Comparison of ENCODE assay signal across 9 cellular contexts in the genomic region with DNA sequence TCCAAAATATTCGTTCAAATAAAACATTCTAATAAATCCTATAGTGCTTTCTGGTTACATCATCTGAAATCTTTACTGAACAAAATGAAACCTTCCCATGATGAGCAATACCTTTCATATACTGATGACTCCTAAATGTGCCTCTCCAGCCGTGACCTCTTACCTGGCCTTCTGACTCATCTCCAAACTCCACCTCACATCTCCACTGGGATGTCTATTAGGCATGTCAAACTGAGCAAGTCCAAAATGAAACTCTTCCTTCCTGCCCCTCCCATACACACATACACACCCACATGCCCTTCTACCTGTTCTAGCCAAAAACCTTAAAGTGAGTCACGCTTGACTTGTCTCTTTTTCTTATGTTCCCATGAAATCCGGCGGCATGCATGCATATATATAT. TPM values are rescaled to one million over a fixed set of nuclear protein-coding genes. Genes with fewer than 3 reads are reported as not detected.
DNase-seq lines count a peak whose midpoint lies in the region; ATAC-seq and TF ChIP-seq lines count a peak whose summit lies in the region.
"Had no signal": no experiment of that assay in that cellular context is flagged by ENCODE, and none has a peak within 500 bp of the region (broad histone marks: within the 10 kb centered on the region; RNA-seq: fewer than 3 reads in every experiment).

No MANE protein-coding gene starts in this region.

- CTCF ChIA-PET in activated naive CD4-positive, alpha-beta T cell treated with anti-CD3 and anti-CD28 coated beads, Interleukin-2, amount 10 ng/mL, durations not matched to agents 7 days and 5 days (lab: Charles Lee): no interaction called here

- H3K36me3 ChIP-seq in prostate gland (no peaks in the 10 kb centered on the region), H7 (replicated peaks; ENCODE audit: control insufficient read depth, insufficient read depth, low read length) (no peaks in the 10 kb centered on the region)

- peak; percentile 58 for DNase-seq in stimulated activated naive CD4-positive, alpha-beta T cell treated with Interleukin-2 at 50 U/mL for 16 hours (lab: John Stamatoyannopoulos, UW)
- DNase-seq in stimulated activated naive CD4-positive, alpha-beta T cell (lab: John Stamatoyannopoulos, UW): no peak
- DNase-seq in activated naive CD4-positive, alpha-beta T cell treated with anti-CD3 and anti-CD28 coated beads, Interleukin-2, amount 10 ng/mL, durations not matched to agents 7 days and 5 days: peak; percentile 33
- DNase-seq in prostate gland (ENCODE audit: low spot score) (no peak), H7 (no peak), activated gamma-delta T cell treated with Interleukin-2 at 50 U/mL for 16 hours (no peak)

- ATAC-seq in HG03280 (IDR thresholded peaks at IDR 0.05; ENCODE audit: unreplicated experiment): peak; percentile 87

- H3K4me3 ChIP-seq in prostate gland: no peak overlapping the region
- H3K4me3 ChIP-seq in H7 (ENCODE audit: insufficient read depth, low read depth, low read length): no peak overlapping the region
- H3K4me3 ChIP-seq: BLaER1 treated with 17β-estradiol and CSF1 and Interleukin-3, amounts not matched to agents 10 nM and 100 nM had no signal

- H3K9me3 Mint-ChIP-seq in activated naive CD4-positive, alpha-beta T cell treated with anti-CD3 and anti-CD28 coated beads, Interleukin-2, amount 10 ng/mL, durations not matched to agents 7 days and 5 days: peaks cover 2% of the 10 kb centered on the region
- H3K9me3 Mint-ChIP-seq in stimulated activated naive CD8-positive, alpha-beta T cell treated with anti-CD3 and anti-CD28 coated beads, Interleukin-15, Interleukin-2, amounts not matched to agents 100 ng/mL and 50 ng/mL, for 24 hours: no peaks in the 10 kb centered on the region

- intact Hi-C loops in prostate gland (cut with DNase I): no loop called here

- no peaks in the 10 kb centered on the region for H3K27me3 Mint-ChIP-seq in activated naive CD4-positive, alpha-beta T cell treated with anti-CD3 and anti-CD28 coated beads, Interleukin-2, amount 10 ng/mL, durations not matched to agents 7 days and 5 days
- no peaks in the 10 kb centered on the region for H3K27me3 Mint-ChIP-seq in stimulated activated naive CD8-positive, alpha-beta T cell treated with anti-CD3 and anti-CD28 coated beads, Interleukin-15, Interleukin-2, amounts not matched to agents 100 ng/mL and 50 ng/mL, for 24 hours

- no peak overlapping the region for H3K27ac ChIP-seq in prostate gland
- H3K27ac ChIP-seq: BLaER1 treated with 17β-estradiol and CSF1 and Interleukin-3, amounts not matched to agents 10 nM and 100 nM had no signal

- 87% methylated on average over 5 of the region's 5 CpGs for WGBS in prostate gland

- TF ChIP-seq CTCF in prostate gland (IDR thresholded peaks at IDR 0.05): no peak

- TF ChIP-seq POLR2A in prostate gland (IDR thresholded peaks at IDR 0.05): no peak

- peak overlapping the region; percentile 1 for H3K27ac Mint-ChIP-seq in activated naive CD4-positive, alpha-beta T cell treated with anti-CD3 and anti-CD28 coated beads, Interleukin-2, amount 10 ng/mL, durations not matched to agents 7 days and 5 days
- H3K27ac Mint-ChIP-seq in stimulated activated naive CD8-positive, alpha-beta T cell treated with anti-CD3 and anti-CD28 coated beads, Interleukin-15, Interleukin-2, amounts not matched to agents 100 ng/mL and 50 ng/mL, for 24 hours: peak overlapping the region; percentile 76

- H3K27me3 ChIP-seq in prostate gland (replicated peaks; ENCODE audit: insufficient read depth) (no peaks in the 10 kb centered on the region), H7 (ENCODE audit: control insufficient read depth, insufficient read depth, low read length) (no peaks in the 10 kb centered on the region)
- H3K27me3 ChIP-seq: BLaER1 treated with 17β-estradiol and CSF1 and Interleukin-3, amounts not matched to agents 10 nM and 100 nM had no signal

- no peaks in the 10 kb centered on the region for H3K4me1 ChIP-seq in prostate gland (replicated peaks)

- peaks cover 31% of the 10 kb centered on the region for H3K36me3 Mint-ChIP-seq in activated naive CD4-positive, alpha-beta T cell treated with anti-CD3 and anti-CD28 coated beads, Interleukin-2, amount 10 ng/mL, durations not matched to agents 7 days and 5 days
- peaks cover 24% of the 10 kb centered on the region for H3K36me3 Mint-ChIP-seq in stimulated activated naive CD8-positive, alpha-beta T cell treated with anti-CD3 and anti-CD28 coated beads, Interleukin-15, Interleukin-2, amounts not matched to agents 100 ng/mL and 50 ng/mL, for 24 hours (ENCODE audit: low read depth)

- no peaks in the 10 kb centered on the region for H3K9me3 ChIP-seq in prostate gland
- H3K9me3 ChIP-seq: BLaER1 treated with 17β-estradiol and CSF1 and Interleukin-3, amounts not matched to agents 10 nM and 100 nM had no signal

- peaks cover 23% of the 10 kb centered on the region for H3K4me1 Mint-ChIP-seq in activated naive CD4-positive, alpha-beta T cell treated with anti-CD3 and anti-CD28 coated beads, Interleukin-2, amount 10 ng/mL, durations not matched to agents 7 days and 5 days
- H3K4me1 Mint-ChIP-seq in stimulated activated naive CD8-positive, alpha-beta T cell treated with anti-CD3 and anti-CD28 coated beads, Interleukin-15, Interleukin-2, amounts not matched to agents 100 ng/mL and 50 ng/mL, for 24 hours (ENCODE audit: low read depth): peaks cover 44% of the 10 kb centered on the region

- no peak overlapping the region for H3K4me3 Mint-ChIP-seq in activated naive CD4-positive, alpha-beta T cell treated with anti-CD3 and anti-CD28 coated beads, Interleukin-2, amount 10 ng/mL, durations not matched to agents 7 days and 5 days
- H3K4me3 Mint-ChIP-seq in stimulated activated naive CD8-positive, alpha-beta T cell treated with anti-CD3 and anti-CD28 coated beads, Interleukin-15, Interleukin-2, amounts not matched to agents 100 ng/mL and 50 ng/mL, for 24 hours: peak overlapping the region; percentile 11

RNA-seq across cellular contexts. Expression of a gene that starts 22.9 kb away (rescaled TPM):
- total RNA-seq in prostate gland: 10 to 100 TPM; 10.0 to 13.0 TPM
- 3.7 and 4.3 TPM in 2 replicates for total RNA-seq in H7 (2014; rRNA removed; shearing (Covaris generic))

Comparison
In these comparisons a context has a peak if more than half of its experiments do, and no peak if none do; other contexts are left out.
1. DNase-seq: peak in stimulated activated naive CD4-positive, alpha-beta T cell treated with Interleukin-2 at 50 U/mL for 16 hours (single experiment) and activated naive CD4-positive, alpha-beta T cell treated with anti-CD3 and anti-CD28 coated beads, Interleukin-2, amount 10 ng/mL, durations not matched to agents 7 days and 5 days (single experiment); none in stimulated activated naive CD4-positive, alpha-beta T cell (0 of 6), prostate gland (single experiment), H7 (single experiment) and activated gamma-delta T cell treated with Interleukin-2 at 50 U/mL for 16 hours (single experiment).